ENCODE assay signal across 13 cellular contexts in genomic region chr22:42929838-42930155, GRCh38.
DNase-seq lines count a peak whose midpoint lies in the region; ATAC-seq and TF ChIP-seq lines count a peak whose summit lies in the region.
"Had no signal": no experiment of that assay in that cellular context is flagged by ENCODE, and none has a peak within 500 bp of the region (broad histone marks: within the 10 kb centered on the region; RNA-seq: fewer than 3 reads in every experiment).

No MANE protein-coding gene starts in this region.

- H3K18ac ChIP-seq in IMR-90 (ENCODE audit: low read depth, low read length) = no peak overlapping the region

- 71% methylated on average over 5 of the region's 6 CpGs; no CpG with 5 or more reads in 1 of the 2 experiments for WGBS in IMR-90 (ENCODE audit: extremely low coverage in 2 of 2, insufficient read length in 1 of 2), 2 experiments

- no peak overlapping the region for H2AK9ac ChIP-seq in IMR-90 (replicated peaks; ENCODE audit: low read depth, low read length, poor library complexity)

- H3K27me3 ChIP-seq in IMR-90 (ENCODE audit: control insufficient read depth, insufficient read depth, low read length) = no peaks in the 10 kb centered on the region

- H3K14ac ChIP-seq in IMR-90 (replicated peaks; ENCODE audit: low read depth, low read length) = 0 out of 2 replicates have a peak overlapping the region, but pooled peaks have one; percentile 37

- dilution Hi-C loops in IMR-90 (cut with HindIII; ENCODE audit: low sequenced_read_pairs, unreplicated experiment) = no loop called here

- no peak for TF ChIP-seq CTCF in IMR-90 (conservative IDR thresholded peaks at IDR 0.05; ENCODE audit: low read depth, low read length)
- TF ChIP-seq CTCF in coronary artery (IDR thresholded peaks at IDR 0.05) = no peak

- H4K20me1 ChIP-seq in IMR-90 (ENCODE audit: insufficient read depth, low read length) = peaks cover 78% of the 10 kb centered on the region

- POLR2A ChIA-PET in IMR-90 (lab: Charles Lee; ENCODE audit: unreplicated experiment) = no interaction called here

- no peak overlapping the region for H4K8ac ChIP-seq in IMR-90 (ENCODE audit: low read depth in 2 of 2, low read length in 2 of 2)

- no peak overlapping the region for H3K4me2 ChIP-seq in IMR-90 (ENCODE audit: low read depth, low read length)

- no peak overlapping the region for H3K56ac ChIP-seq in IMR-90 (ENCODE audit: extremely low read depth, insufficient read depth, low read length)

- no peak overlapping the region for H3K27ac ChIP-seq in IMR-90 (ENCODE audit: insufficient read depth, low read length)
- peak overlapping the region; percentile 96 to 99 for H3K27ac ChIP-seq in coronary artery
- peak overlapping the region; percentile 39 for H3K27ac ChIP-seq in substantia nigra (ENCODE audit: low read depth, low read length, poor library complexity, severe bottlenecking)

- no peaks in the 10 kb centered on the region for H3K9me3 ChIP-seq in IMR-90 (ENCODE audit: control insufficient read depth, insufficient read depth, low read length)
- H3K9me3 ChIP-seq: Caco-2 had no signal

- in situ Hi-C loops in IMR-90 (cut with MboI; ENCODE audit: low sequenced_read_pairs) = no loop called here

- no peak overlapping the region for H2BK15ac ChIP-seq in IMR-90 (ENCODE audit: low read depth, low read length)

- H4K5ac ChIP-seq in IMR-90 (ENCODE audit: low read depth, low read length) = no peak overlapping the region

- DNase-seq in IMR-90 (no peak), coronary artery (ENCODE audit: low spot score) (no peak), myocyte (ENCODE audit: low read depth) (peak; percentile 78), substantia nigra (lab: John Stamatoyannopoulos, UW) (no peak), SW480 (ENCODE audit: low spot score) (no peak)
- DNase-seq in stimulated activated CD4-positive, alpha-beta T cell treated with anti-CD3 and anti-CD28 coated beads, Interleukin-4, amount 100 ng/mL, for 4 hours = no peak
- DNase-seq: activated CD4-positive, alpha-beta memory T cell treated with anti-CD3 and anti-CD28 coated beads, Interleukin-2, amount 10 ng/mL, durations not matched to agents 7 days and 5 days; activated naive CD4-positive, alpha-beta T cell; effector memory CD4-positive, alpha-beta T cell; NCI-H2029 treated with DMSO at 0.1 percent for 48 hours had no signal

- no peak overlapping the region for H2BK20ac ChIP-seq in IMR-90 (ENCODE audit: low read depth, low read length)

- no TSS peak for BruUV-seq in IMR-90 (replicated peaks; lab: Mats Ljungman, UMichigan)

- CTCF ChIA-PET in IMR-90 (lab: Yijun Ruan, JAX) = no interaction called here

- H3K9me1 ChIP-seq in IMR-90 (ENCODE audit: insufficient read depth, low read length) = peaks cover 48% of the 10 kb centered on the region

- peak overlapping the region; percentile 74; the same call in 1 of the 2 replicates for H2AK5ac ChIP-seq in IMR-90 (ENCODE audit: low read depth, low read length)

- peak overlapping the region; percentile 29 for H2AFZ ChIP-seq in IMR-90 (replicated peaks; ENCODE audit: low read length, poor library complexity)

- no peak overlapping the region for H4K91ac ChIP-seq in IMR-90 (ENCODE audit: insufficient read depth, low read depth, low read length)

- peaks cover 35% of the 10 kb centered on the region for H3K4me1 ChIP-seq in IMR-90 (ENCODE audit: control insufficient read depth, insufficient read depth, low read length)

- no peak for TF ChIP-seq RAD21 in IMR-90 (IDR thresholded peaks at IDR 0.05; ENCODE audit: low read length)

- no peak overlapping the region for H3K4ac ChIP-seq in IMR-90 (ENCODE audit: low read depth, low read length)

- intact Hi-C loops in IMR-90 (cut with micrococcal nuclease) = loop anchor here (5.0 kb wide), 1 partner anchor 83 kb away; no protein-coding TSS in a partner anchor

- H3K4me3 ChIP-seq in IMR-90 (ENCODE audit: insufficient read depth, low read depth, low read length) (no peak overlapping the region), coronary artery (peak overlapping the region; percentile 55)

- H2BK5ac ChIP-seq in IMR-90 (ENCODE audit: low read depth, low read length, poor library complexity, severe bottlenecking) = no peak overlapping the region

- no peak for TF ChIP-seq POLR2A in IMR-90 (IDR thresholded peaks at IDR 0.05; ENCODE audit: low read depth, low read length)

- ATAC-seq in IMR-90 (ENCODE audit: low read depth) (no peak), HG02884 (IDR thresholded peaks at IDR 0.05; ENCODE audit: unreplicated experiment) (no peak), GM18870 (IDR thresholded peaks at IDR 0.05; ENCODE audit: unreplicated experiment) (no peak)

- H2BK120ac ChIP-seq in IMR-90 (ENCODE audit: low read depth, low read length) = no peak overlapping the region

- H3K9ac ChIP-seq in IMR-90 (ENCODE audit: low read depth, low read length) = no peak overlapping the region

- peak overlapping the region; percentile 56; the same call in 1 of the 2 replicates for H3K23ac ChIP-seq in IMR-90 (ENCODE audit: low read depth, low read length)

- H3K36me3 ChIP-seq in IMR-90 (ENCODE audit: control insufficient read depth, insufficient read depth, low read length) = no peaks in the 10 kb centered on the region; the same call in 1 of the 2 replicates

- H3K79me1 ChIP-seq in IMR-90 (ENCODE audit: low read depth in 1 of 2, low read length in 2 of 2) = peaks cover 47 to 87% of the 10 kb centered on the region in 2 experiments

TF ChIP-seq in IMR-90, 13 proteins besides CTCF, POLR2A, EP300 and RAD21:
- TF ChIP-seq BHLHE40 (IDR thresholded peaks at IDR 0.05; ENCODE audit: low read depth, low read length) = no peak
- TF ChIP-seq CEBPB (IDR thresholded peaks at IDR 0.05; ENCODE audit: low read depth, low read length) = no peak
- no peak for TF ChIP-seq FOS (IDR thresholded peaks at IDR 0.05; ENCODE audit: low read depth, low read length)
- no peak for TF ChIP-seq ELK1 (IDR thresholded peaks at IDR 0.05; ENCODE audit: borderline replicate concordance, low read depth, low read length)
- TF ChIP-seq SMC3 (IDR thresholded peaks at IDR 0.05; ENCODE audit: low read depth, low read length) = no peak
- no peak for TF ChIP-seq USF2 (IDR thresholded peaks at IDR 0.05; ENCODE audit: low read depth, low read length)
- TF ChIP-seq MAFK (IDR thresholded peaks at IDR 0.05; ENCODE audit: low read depth, low read length) = no peak
- TF ChIP-seq CHD1 (IDR thresholded peaks at IDR 0.05; ENCODE audit: low read depth, low read length) = no peak
- no peak for TF ChIP-seq MXI1 (IDR thresholded peaks at IDR 0.05; ENCODE audit: borderline replicate concordance, low read depth, low read length)
- no peak for TF ChIP-seq MAZ (IDR thresholded peaks at IDR 0.05; ENCODE audit: borderline replicate concordance, low read depth, low read length)
